9 cellular contexts compared by ENCODE assay signal in genomic region chr12:27969011-27969900, GRCh38. TPM values are rescaled to one million over a fixed set of nuclear protein-coding genes. Genes with fewer than 3 reads are reported as not detected.
DNase-seq lines count a peak whose midpoint lies in the region; ATAC-seq, FAIRE-seq and TF ChIP-seq lines count a peak whose summit lies in the region.
"Had no signal": no experiment of that assay in that cellular context is flagged by ENCODE, and none has a peak within 500 bp of the region (broad histone marks: within the 10 kb centered on the region; RNA-seq: fewer than 3 reads in every experiment).

No MANE protein-coding gene starts in this region.

- peak overlapping the region; percentile 70 to 98 for H3K4me2 ChIP-seq in H1 (ENCODE audit: insufficient read depth in 1 of 2, low read depth in 2 of 2, low read length in 2 of 2)

- no peak for FAIRE-seq in H1 (lab: Jason Lieb, UNC)

- H4K91ac ChIP-seq in H1 (replicated peaks; ENCODE audit: insufficient read length, low read length): no peak overlapping the region

- no peak overlapping the region for H2AFZ ChIP-seq in H1 (ENCODE audit: low read length)

- peak overlapping the region; percentile 90 for H3K27ac ChIP-seq in RWPE1
- no peak overlapping the region for H3K27ac ChIP-seq in H1 (ENCODE audit: low read depth, low read length)
- peak overlapping the region in 1 of 2 donors; percentile 80 for H3K27ac ChIP-seq in uterus

- H3K4me3 ChIP-seq in H1 (ENCODE audit: extremely low read depth in 1 of 4, insufficient read depth in 2 of 4, low read depth in 3 of 4, low read length in 4 of 4): peak overlapping the region; percentile 26 to 62 (median 39); a peak in 7 of 8 replicates
- peak overlapping the region; percentile 29 to 47 for H3K4me3 ChIP-seq in uterus

- no peak for TF ChIP-seq EP300 in H1 (IDR thresholded peaks at IDR 0.05; ENCODE audit: borderline replicate concordance in 1 of 2, low read depth in 2 of 2, low read length in 2 of 2)

- H2AK5ac ChIP-seq in H1 (ENCODE audit: low read depth, low read length): no peak overlapping the region

- H3K18ac ChIP-seq in H1 (ENCODE audit: extremely low read depth, low read length): no peak overlapping the region

- no peak overlapping the region for H3K23ac ChIP-seq in H1 (ENCODE audit: insufficient read length)

- H4K5ac ChIP-seq in H1 (ENCODE audit: insufficient read length, low read depth, low read length): no peak overlapping the region

- peaks cover 14% of the 10 kb centered on the region; the same call in 1 of the 2 replicates for H3K23me2 ChIP-seq in H1 (ENCODE audit: low read depth, low read length)

- H3K4me1 ChIP-seq in H1 (replicated peaks in 1 of 4; ENCODE audit: control insufficient read depth in 3 of 4, insufficient read depth in 4 of 4, low read length in 3 of 4) (peaks cover 6 to 14% (median 7%) of the 10 kb centered on the region in 4 experiments; a peak in 4 of 7 replicates), uterus (peaks cover 0 to 8% of the 10 kb centered on the region in 2 donors)

- TF ChIP-seq CTCF in RWPE1 (conservative IDR thresholded peaks at IDR 0.05; ENCODE audit: low read depth): no peak
- TF ChIP-seq CTCF in H1 (IDR thresholded peaks at IDR 0.05; ENCODE audit: control extremely low read depth in 1 of 3, insufficient read depth in 1 of 3, low read depth in 1 of 3, low read length in 3 of 3): no peak
- no peak for TF ChIP-seq CTCF in uterus (IDR thresholded peaks at IDR 0.05)

- H3K79me2 ChIP-seq in H1 (ENCODE audit: control insufficient read depth in 1 of 2, insufficient read depth in 2 of 2, low read length in 2 of 2): no peaks in the 10 kb centered on the region

- peaks cover 3 to 11% of the 10 kb centered on the region in 2 experiments for H4K20me1 ChIP-seq in H1 (replicated peaks in 1 of 2; ENCODE audit: control insufficient read depth in 1 of 2, insufficient read depth in 2 of 2, low read length in 2 of 2)

- no peak overlapping the region for H3K14ac ChIP-seq in H1 (ENCODE audit: insufficient read length)

- DNase-seq in activated CD4-positive, alpha-beta T cell treated with anti-CD3 and anti-CD28 coated beads for 48 hours: peak; percentile 7
- DNase-seq in activated CD4-positive, alpha-beta T cell treated with anti-CD3 and anti-CD28 coated beads for 4 hours: no peak
- DNase-seq in RWPE1 (ENCODE audit: low spot score): no peak
- peak in 1 of 2 experiments; percentile 69 for DNase-seq in H1 (ENCODE audit: low read depth in 1 of 2, low spot score in 2 of 2)
- DNase-seq in midbrain (lab: John Stamatoyannopoulos, UW): peak; percentile 20
- peak; percentile 16 to 18 for DNase-seq in uterus
- no peak for DNase-seq in NCI-H2107 treated with DMSO at 0.1 percent for 48 hours (lab: John Stamatoyannopoulos, UW; ENCODE audit: unreplicated experiment)

- H4K8ac ChIP-seq in H1 (ENCODE audit: extremely low read depth, insufficient read depth, low read length): no peak overlapping the region

- H3K79me1 ChIP-seq in H1 (ENCODE audit: low read depth, low read length): no peaks in the 10 kb centered on the region

- intact Hi-C loops in uterus (cut with DNase I; ENCODE audit: low total_unique reads): no loop called here

- H2BK5ac ChIP-seq in H1 (ENCODE audit: low read depth, low read length): no peak overlapping the region

- no peak overlapping the region for H3K4ac ChIP-seq in H1 (replicated peaks; ENCODE audit: insufficient read length, low read depth, low read length)

- TF ChIP-seq POLR2A in H1 (IDR thresholded peaks at IDR 0.05; ENCODE audit: control extremely low read depth in 1 of 2, low read depth in 2 of 2, low read length in 2 of 2) (no peak), uterus (IDR thresholded peaks at IDR 0.05) (no peak)

- H3K9me3 ChIP-seq in H1 (ENCODE audit: insufficient read depth in 2 of 2, low read depth in 1 of 2, low read length in 1 of 2) (no peaks in the 10 kb centered on the region), uterus (no peaks in the 10 kb centered on the region)

- WGBS in H1 (ENCODE audit: extremely low coverage in 1 of 2, insufficient coverage in 1 of 2, insufficient read length in 1 of 2, insufficient replicate concordance in 2 of 2, low coverage in 1 of 2, low lambda C conversion rate in 2 of 2, missing lambda C conversion rate in 1 of 2), 2 experiments: 2% methylated on average over 29 of the region's 40 CpGs; no CpG with 5 or more reads in 1 of the 2 experiments

- no peak for TF ChIP-seq RAD21 in H1 (IDR thresholded peaks at IDR 0.05 in 1 of 2, conservative IDR thresholded peaks at IDR 0.05 in 1 of 2; ENCODE audit: low read depth in 2 of 2, low read length in 2 of 2)

- no peak overlapping the region for H3K56ac ChIP-seq in H1 (replicated peaks; ENCODE audit: insufficient read length, low read depth, low read length)

- no peak overlapping the region for H2BK12ac ChIP-seq in H1 (ENCODE audit: low read depth, low read length)

- H2BK20ac ChIP-seq in H1 (ENCODE audit: low read length): no peak overlapping the region

- POLR2A ChIA-PET in RWPE1 (lab: Yijun Ruan, JAX; ENCODE audit: low non-redundant PET): interaction anchor here (1.0 to 1.5 kb wide), 2 partner anchors 13 to 161 kb away, joined by 3 to 4 read pairs; no protein-coding TSS in a partner anchor
- POLR2A ChIA-PET in H1 (lab: Charles Lee; ENCODE audit: partially characterized antibody): interaction anchor here (1.1 kb wide), 1 partner anchor 16 kb away, joined by 3 read pairs; no protein-coding TSS in a partner anchor

- H3K36me3 ChIP-seq in H1 (ENCODE audit: control insufficient read depth in 2 of 4, insufficient read depth in 4 of 4, low read length in 3 of 4) (0 out of 8 replicates have a peak, but pooled peaks cover 0 to 3% (median 0%) of the 10 kb centered on the region in 4 experiments), uterus (no peaks in the 10 kb centered on the region)

- H2BK120ac ChIP-seq in H1 (replicated peaks; ENCODE audit: low read depth, low read length): no peak overlapping the region

- ATAC-seq in GM19395 (IDR thresholded peaks at IDR 0.05; ENCODE audit: unreplicated experiment): no peak

- peaks cover 42 to 84% (median 66%) of the 10 kb centered on the region in 4 experiments for H3K27me3 ChIP-seq in H1 (replicated peaks in 1 of 4; ENCODE audit: control insufficient read depth in 3 of 4, extremely low read depth in 1 of 4, insufficient read depth in 3 of 4, low read length in 3 of 4)
- H3K27me3 ChIP-seq in uterus: no peaks in the 10 kb centered on the region

- no peak overlapping the region for H2BK15ac ChIP-seq in H1 (ENCODE audit: low read length)

- CTCF ChIA-PET in RWPE1 (lab: Yijun Ruan, JAX) (interaction anchor here (0.7 to 2.3 kb wide), 5 partner anchors 161 to 204 kb away, joined by 3 to 11 read pairs (median 4); no protein-coding TSS in a partner anchor), H1 (lab: Charles Lee; ENCODE audit: partially characterized antibody) (interaction anchor here (0.6 to 2.0 kb wide), 7 partner anchors 9 to 234 kb away, joined by 3 to 5 read pairs (median 3); no protein-coding TSS in a partner anchor)

- H3K9ac ChIP-seq in H1 (replicated peaks in 1 of 4; ENCODE audit: extremely low read depth in 1 of 4, low read depth in 3 of 4, low read length in 3 of 4): no peak overlapping the region

TF ChIP-seq in H1, 55 proteins besides CTCF, POLR2A, EP300 and RAD21 (continues in another document):
- TF ChIP-seq SP4 (IDR thresholded peaks at IDR 0.05; ENCODE audit: low read length): no peak
- TF ChIP-seq RBBP5 (IDR thresholded peaks at IDR 0.05; ENCODE audit: borderline replicate concordance, low read depth, low read length): no peak
- peak; percentile 73 for TF ChIP-seq CTBP2 (IDR thresholded peaks at IDR 0.05; ENCODE audit: borderline replicate concordance, insufficient read depth, insufficient read length, low read length)
- peak; percentile 79 for TF ChIP-seq EZH2 (IDR thresholded peaks at IDR 0.05; ENCODE audit: low read depth, low read length, severe bottlenecking)
- no peak for TF ChIP-seq SRF (IDR thresholded peaks at IDR 0.05; ENCODE audit: low read depth, low read length)
- no peak for TF ChIP-seq PHF8 (conservative IDR thresholded peaks at IDR 0.05; ENCODE audit: low read depth, low read length)
- TF ChIP-seq RNF2 (IDR thresholded peaks at IDR 0.05; ENCODE audit: borderline replicate concordance, low read depth, low read length, missing control alignments, poor library complexity, severe bottlenecking): peak; percentile 68
- TF ChIP-seq CREB1 (IDR thresholded peaks at IDR 0.05): no peak
- no peak for TF ChIP-seq RFX5 (IDR thresholded peaks at IDR 0.05; ENCODE audit: borderline replicate concordance, low read depth, low read length)
- no peak for TF ChIP-seq HDAC2 (IDR thresholded peaks at IDR 0.05; ENCODE audit: borderline replicate concordance in 1 of 2, low read depth in 2 of 2, low read length in 2 of 2)
- TF ChIP-seq KDM4A (IDR thresholded peaks at IDR 0.05; ENCODE audit: low read depth, low read length, severe bottlenecking): no peak
- no peak for TF ChIP-seq CBX8 (IDR thresholded peaks at IDR 0.05; ENCODE audit: borderline replicate concordance, low read depth, low read length)
- no peak for TF ChIP-seq POU5F1 (IDR thresholded peaks at IDR 0.05; ENCODE audit: low read depth, low read length)
- TF ChIP-seq SUZ12 (IDR thresholded peaks at IDR 0.05; ENCODE audit: low read length): peak; percentile 80

RNA-seq across cellular contexts. Expression of gene PTHLH, which starts 3.3 kb away (rescaled TPM):
- total RNA-seq in H1 (2021; fragmentation: NEBNext Ultra II Directional; extraction: Animal tissue kit (Norgen Biotek cat#: 25700)): not detected in 2 replicates
- polyA plus RNA-seq in H1 (2011; rRNA removed): 0.32 TPM in 1 of 2 replicates, not detected in the other
- not detected for polyA plus RNA-seq in H1 (2011; cell fraction: cytosol; rRNA removed)
- not detected for polyA plus RNA-seq in H1 (2011; cell fraction: nucleus; rRNA removed)
- polyA plus RNA-seq in H1 (2012, experiment 1 of 2): not detected in 4 replicates
- polyA plus RNA-seq in H1 (2012, experiment 2 of 2): not detected
- 0.06 TPM for polyA plus RNA-seq in H1 (2013, experiment 1 of 2)
- 0.07 TPM for polyA plus RNA-seq in H1 (2013, experiment 2 of 2)
- not detected in 2 replicates for polyA minus RNA-seq in H1 (2011; rRNA and poly(A)+ RNA removed)
- polyA minus RNA-seq in H1 (2011; cell fraction: cytosol; rRNA and poly(A)+ RNA removed): not detected
- polyA minus RNA-seq in H1 (2011; cell fraction: nucleus; rRNA and poly(A)+ RNA removed): not detected
- 1 to 10 TPM in 2 of 4 donors, not detected in 2; 1.5 to 2.4 TPM for total RNA-seq in uterus
- total RNA-seq: activated naive CD4-positive, alpha-beta T cell treated with anti-CD3 and anti-CD28 coated beads, Interleukin-2, amount 50 U/mL, for 72 hours had no signal

Comparison
In these comparisons a context has a peak if more than half of its experiments do, and no peak if none do; other contexts are left out.
1. DNase-seq: peak in activated CD4-positive, alpha-beta T cell treated with anti-CD3 and anti-CD28 coated beads for 48 hours (single experiment), midbrain (single experiment) and uterus (2 of 2); none in activated CD4-positive, alpha-beta T cell treated with anti-CD3 and anti-CD28 coated beads for 4 hours (0 of 2), RWPE1 (single experiment) and NCI-H2107 treated with DMSO at 0.1 percent for 48 hours (single experiment).